19 cellular contexts compared by ENCODE assay signal in genomic region chr6:31639043-31639442, GRCh38. TPM values are rescaled to one million over a fixed set of nuclear protein-coding genes. Genes with fewer than 3 reads are reported as not detected.
DNase-seq lines count a peak whose midpoint lies in the region; ATAC-seq, FAIRE-seq and TF ChIP-seq lines count a peak whose summit lies in the region.
"Had no signal": no experiment of that assay in that cellular context is flagged by ENCODE, and none has a peak within 500 bp of the region (broad histone marks: within the 10 kb centered on the region; RNA-seq: fewer than 3 reads in every experiment).

No MANE protein-coding gene starts in this region.

- TF ChIP-seq POLR2A in GM12892 (IDR thresholded peaks at IDR 0.05; ENCODE audit: low read depth, low read length) (peak; percentile 49; the same call in 1 of the 2 replicates), IMR-90 (IDR thresholded peaks at IDR 0.05; ENCODE audit: low read depth, low read length) (peak; percentile 20; the same call in 1 of the 2 replicates)

- no peak overlapping the region for H3K4me3 ChIP-seq in IMR-90 (ENCODE audit: insufficient read depth, low read depth, low read length)
- H3K4me3 ChIP-seq: adrenal gland, transverse colon had no signal

- H3K4me2 ChIP-seq in IMR-90 (ENCODE audit: low read depth, low read length), result no peak overlapping the region

- H3K9me1 ChIP-seq in IMR-90 (ENCODE audit: insufficient read depth, low read length), result no peaks in the 10 kb centered on the region

- no peak overlapping the region for H3K9ac ChIP-seq in IMR-90 (ENCODE audit: low read depth, low read length)

- no peak overlapping the region for H4K91ac ChIP-seq in IMR-90 (ENCODE audit: insufficient read depth, low read depth, low read length)

- H3K4ac ChIP-seq in IMR-90 (ENCODE audit: low read depth, low read length), result no peak overlapping the region

- 80% methylated on average over 3 of the region's 9 CpGs; no CpG with 5 or more reads in 1 of the 2 experiments for WGBS in IMR-90 (ENCODE audit: extremely low coverage in 2 of 2, insufficient read length in 1 of 2), 2 experiments

- H3K23ac ChIP-seq in IMR-90 (ENCODE audit: low read depth, low read length), result no peak overlapping the region

- H2BK5ac ChIP-seq in IMR-90 (ENCODE audit: low read depth, low read length, poor library complexity, severe bottlenecking), result no peak overlapping the region

- H4K5ac ChIP-seq in IMR-90 (ENCODE audit: low read depth, low read length), result no peak overlapping the region

- ATAC-seq in IMR-90 (ENCODE audit: low read depth), result no peak
- no peak for ATAC-seq in activated naive CD8-positive, alpha-beta T cell treated with anti-CD3 and anti-CD28 coated beads, Interleukin-2, amount 50 U/mL, for 24 hours
- no peak for ATAC-seq in HG03432 (IDR thresholded peaks at IDR 0.05; ENCODE audit: unreplicated experiment)
- ATAC-seq in HG02938 (IDR thresholded peaks at IDR 0.05; ENCODE audit: unreplicated experiment), result no peak
- ATAC-seq: Right ventricle myocardium inferior had no signal

- in situ Hi-C loops in IMR-90 (cut with MboI; ENCODE audit: low sequenced_read_pairs), result no loop called here

- no peak for DNase-seq in GM12892 (ENCODE audit: insufficient read length)
- DNase-seq in IMR-90, result no peak
- DNase-seq in activated naive CD8-positive, alpha-beta T cell treated with anti-CD3 and anti-CD28 coated beads, Interleukin-2, amount 50 U/mL, for 24 hours, result no peak
- DNase-seq in neural crest cell (ENCODE audit: low read depth, low spot score), result no peak
- DNase-seq in NCI-H1048 (lab: John Stamatoyannopoulos, UW), result no peak
- no peak for DNase-seq in amygdala (lab: John Stamatoyannopoulos, UW)
- DNase-seq: activated CD4-positive, CD25-positive, alpha-beta regulatory T cell treated with anti-CD3 and anti-CD28 coated beads, Interleukin-2, amount 50 U/mL, for 72 hours; adrenal gland; GF-D8; kidney glomerular epithelial cell; occipital lobe; T-helper 2 cell; transverse colon had no signal

- no peak overlapping the region for H3K18ac ChIP-seq in IMR-90 (ENCODE audit: low read depth, low read length)

- dilution Hi-C loops in IMR-90 (cut with HindIII; ENCODE audit: low sequenced_read_pairs, unreplicated experiment), result no loop called here

- no peak overlapping the region for H3K27ac ChIP-seq in IMR-90 (ENCODE audit: insufficient read depth, low read length)
- H3K27ac ChIP-seq: adrenal gland, transverse colon had no signal

- no peak overlapping the region for H3K14ac ChIP-seq in IMR-90 (replicated peaks; ENCODE audit: low read depth, low read length)

- H3K36me3 ChIP-seq in IMR-90 (ENCODE audit: control insufficient read depth, insufficient read depth, low read length), result peaks cover 81% of the 10 kb centered on the region

- peaks cover 18% of the 10 kb centered on the region for H3K4me1 Mint-ChIP-seq in activated naive CD8-positive, alpha-beta T cell treated with anti-CD3 and anti-CD28 coated beads, Interleukin-2, amount 50 U/mL, for 24 hours
- peaks cover 1% of the 10 kb centered on the region for H3K4me1 Mint-ChIP-seq in neural crest cell
- H3K4me1 Mint-ChIP-seq: B cell had no signal

- no peak overlapping the region for H2AK5ac ChIP-seq in IMR-90 (ENCODE audit: low read depth, low read length)

- peaks cover 16% of the 10 kb centered on the region for H4K20me1 ChIP-seq in IMR-90 (ENCODE audit: insufficient read depth, low read length)

- H2AFZ ChIP-seq in IMR-90 (replicated peaks; ENCODE audit: low read length, poor library complexity), result no peak overlapping the region

- H3K9me3 Mint-ChIP-seq in activated naive CD8-positive, alpha-beta T cell treated with anti-CD3 and anti-CD28 coated beads, Interleukin-2, amount 50 U/mL, for 24 hours, result no peaks in the 10 kb centered on the region
- no peaks in the 10 kb centered on the region for H3K9me3 Mint-ChIP-seq in neural crest cell

- H3K27me3 ChIP-seq in IMR-90 (ENCODE audit: control insufficient read depth, insufficient read depth, low read length), result no peaks in the 10 kb centered on the region
- H3K27me3 ChIP-seq: adrenal gland, transverse colon had no signal

- H2BK120ac ChIP-seq in IMR-90 (ENCODE audit: low read depth, low read length), result no peak overlapping the region

- BruUV-seq in IMR-90 (replicated peaks; lab: Mats Ljungman, UMichigan), result no TSS peak

- no peaks in the 10 kb centered on the region for H3K27me3 Mint-ChIP-seq in activated naive CD8-positive, alpha-beta T cell treated with anti-CD3 and anti-CD28 coated beads, Interleukin-2, amount 50 U/mL, for 24 hours
- H3K27me3 Mint-ChIP-seq in neural crest cell (ENCODE audit: low read depth), result peaks cover 3% of the 10 kb centered on the region
- H3K27me3 Mint-ChIP-seq: B cell had no signal

- no peak overlapping the region for H2BK15ac ChIP-seq in IMR-90 (ENCODE audit: low read depth, low read length)

- H3K79me1 ChIP-seq in IMR-90 (ENCODE audit: low read depth in 1 of 2, low read length in 2 of 2), result peaks cover 18 to 21% of the 10 kb centered on the region in 2 experiments

- CTCF ChIA-PET in IMR-90 (lab: Yijun Ruan, JAX), result no interaction called here

- intact Hi-C loops in IMR-90 (cut with micrococcal nuclease), result no loop called here

- H2AK9ac ChIP-seq in IMR-90 (replicated peaks; ENCODE audit: low read depth, low read length, poor library complexity), result peak overlapping the region; percentile 71

- no peak for FAIRE-seq in GM12892 (lab: Jason Lieb, UNC)
- FAIRE-seq: endometrium had no signal

- no peak overlapping the region for H2BK20ac ChIP-seq in IMR-90 (ENCODE audit: low read depth, low read length)

- TF ChIP-seq CTCF in IMR-90 (conservative IDR thresholded peaks at IDR 0.05; ENCODE audit: low read depth, low read length) (no peak), neural crest cell (conservative IDR thresholded peaks at IDR 0.05) (no peak)

- H3K4me3 Mint-ChIP-seq in activated naive CD8-positive, alpha-beta T cell treated with anti-CD3 and anti-CD28 coated beads, Interleukin-2, amount 50 U/mL, for 24 hours, result no peak overlapping the region
- peak overlapping the region; percentile 1 for H3K4me3 Mint-ChIP-seq in neural crest cell
- H3K4me3 Mint-ChIP-seq: B cell had no signal

- no peak overlapping the region for H3K56ac ChIP-seq in IMR-90 (ENCODE audit: extremely low read depth, insufficient read depth, low read length)

- TF ChIP-seq RAD21 in IMR-90 (IDR thresholded peaks at IDR 0.05; ENCODE audit: low read length), result no peak

- H3K27ac Mint-ChIP-seq in activated naive CD8-positive, alpha-beta T cell treated with anti-CD3 and anti-CD28 coated beads, Interleukin-2, amount 50 U/mL, for 24 hours, result peak overlapping the region; percentile 86
- no peak overlapping the region for H3K27ac Mint-ChIP-seq in neural crest cell (ENCODE audit: unreplicated experiment)
- H3K27ac Mint-ChIP-seq: B cell had no signal

- POLR2A ChIA-PET in IMR-90 (lab: Charles Lee; ENCODE audit: unreplicated experiment), result interaction anchor here (0.7 to 1.3 kb wide), 2 partner anchors 22 to 68 kb away, joined by 3 to 5 read pairs; partner anchors contain the start of gene C6orf47

- H4K8ac ChIP-seq in IMR-90 (ENCODE audit: low read depth in 2 of 2, low read length in 2 of 2), result no peak overlapping the region

- H3K36me3 Mint-ChIP-seq in activated naive CD8-positive, alpha-beta T cell treated with anti-CD3 and anti-CD28 coated beads, Interleukin-2, amount 50 U/mL, for 24 hours (ENCODE audit: low read depth), result peaks cover 47% of the 10 kb centered on the region
- H3K36me3 Mint-ChIP-seq in neural crest cell (ENCODE audit: low read depth), result peaks cover 32% of the 10 kb centered on the region

- no peaks in the 10 kb centered on the region; the same call in 1 of the 2 replicates for H3K4me1 ChIP-seq in IMR-90 (ENCODE audit: control insufficient read depth, insufficient read depth, low read length)
- H3K4me1 ChIP-seq: transverse colon had no signal

- no peaks in the 10 kb centered on the region for H3K9me3 ChIP-seq in IMR-90 (ENCODE audit: control insufficient read depth, insufficient read depth, low read length)
- H3K9me3 ChIP-seq: adrenal gland, transverse colon had no signal

TF ChIP-seq in IMR-90, 13 proteins besides CTCF, POLR2A, EP300 and RAD21 (continues in another document):
- TF ChIP-seq CEBPB (IDR thresholded peaks at IDR 0.05; ENCODE audit: low read depth, low read length) (no peak), MAFK (IDR thresholded peaks at IDR 0.05; ENCODE audit: low read depth, low read length) (no peak), BHLHE40 (IDR thresholded peaks at IDR 0.05; ENCODE audit: low read depth, low read length) (no peak), SMC3 (IDR thresholded peaks at IDR 0.05; ENCODE audit: low read depth, low read length) (no peak), FOS (IDR thresholded peaks at IDR 0.05; ENCODE audit: low read depth, low read length) (no peak), RCOR1 (IDR thresholded peaks at IDR 0.05; ENCODE audit: insufficient replicate concordance, low read length) (no peak)

RNA-seq across cellular contexts. Expression of gene BAG6, which starts 13.4 kb away (rescaled TPM):
- 124 TPM for polyA plus RNA-seq in GM12892 (2012; ENCODE audit: missing spikeins)
- total RNA-seq in IMR-90 (2012; rRNA removed) (40.7 and 41.4 TPM in 2 replicates), neural crest cell (439 and 459 TPM in 2 replicates)
- 134 and 151 TPM in 2 replicates for polyA plus RNA-seq in IMR-90 (2012; rRNA removed)
- polyA plus RNA-seq in IMR-90 (2012; cell fraction: cytosol; rRNA removed), result 103 and 139 TPM in 2 replicates
- polyA plus RNA-seq in IMR-90 (2012; cell fraction: nucleus; rRNA removed; ENCODE audit: low replicate concordance), result 262 and 478 TPM in 2 replicates

RNA-seq across cellular contexts. Expression of gene APOM, which starts 16.7 kb away (rescaled TPM):
- polyA plus RNA-seq in GM12892 (2012; ENCODE audit: missing spikeins), result 5.6 TPM
- total RNA-seq in IMR-90 (2012; rRNA removed) (0.83 and 1.4 TPM in 2 replicates), neural crest cell (3.8 and 4.2 TPM in 2 replicates)
- polyA plus RNA-seq in IMR-90 (2012; rRNA removed), result 3.5 and 3.8 TPM in 2 replicates
- polyA plus RNA-seq in IMR-90 (2012; cell fraction: cytosol; rRNA removed), result 2.7 and 4.5 TPM in 2 replicates
- 1.7 and 3.3 TPM in 2 replicates for polyA plus RNA-seq in IMR-90 (2012; cell fraction: nucleus; rRNA removed; ENCODE audit: low replicate concordance)
- total RNA-seq: occipital lobe had no signal

RNA-seq across cellular contexts. Expression of gene PRRC2A, which starts 18.5 kb away (rescaled TPM):
- polyA plus RNA-seq in GM12892 (2012; ENCODE audit: missing spikeins), result 77.1 TPM
- 7.7 and 8.1 TPM in 2 replicates for total RNA-seq in IMR-90 (2012; rRNA removed)
- 88.6 and 101 TPM in 2 replicates for polyA plus RNA-seq in IMR-90 (2012; rRNA removed)
- 46.8 and 73.0 TPM in 2 replicates for polyA plus RNA-seq in IMR-90 (2012; cell fraction: cytosol; rRNA removed)
- 196 and 327 TPM in 2 replicates for polyA plus RNA-seq in IMR-90 (2012; cell fraction: nucleus; rRNA removed; ENCODE audit: low replicate concordance)
- 347 and 356 TPM in 2 replicates for total RNA-seq in neural crest cell

RNA-seq across cellular contexts. Expression of gene C6orf47, which starts 21.5 kb away (rescaled TPM):
- 10.5 TPM for polyA plus RNA-seq in GM12892 (2012; ENCODE audit: missing spikeins)
- 13.1 and 14.2 TPM in 2 replicates for total RNA-seq in IMR-90 (2012; rRNA removed)
- 8.9 and 9.0 TPM in 2 replicates for polyA plus RNA-seq in IMR-90 (2012; rRNA removed)
- 10.0 and 11.7 TPM in 2 replicates for polyA plus RNA-seq in IMR-90 (2012; cell fraction: cytosol; rRNA removed)
- polyA plus RNA-seq in IMR-90 (2012; cell fraction: nucleus; rRNA removed; ENCODE audit: low replicate concordance), result 4.0 and 4.1 TPM in 2 replicates
- 23.5 TPM in 2 replicates for total RNA-seq in neural crest cell

RNA-seq across cellular contexts. Expression of gene AIF1, which starts 24.0 kb away (rescaled TPM):
- 48.0 TPM for polyA plus RNA-seq in GM12892 (2012; ENCODE audit: missing spikeins)
- total RNA-seq in IMR-90 (2012; rRNA removed), result not detected in 2 replicates
- polyA plus RNA-seq in IMR-90 (2012; rRNA removed), result not detected in 2 replicates
- not detected in 2 replicates for polyA plus RNA-seq in IMR-90 (2012; cell fraction: cytosol; rRNA removed)
- polyA plus RNA-seq in IMR-90 (2012; cell fraction: nucleus; rRNA removed; ENCODE audit: low replicate concordance), result not detected in 2 replicates
- not detected in 2 replicates for total RNA-seq in neural crest cell
- total RNA-seq: fibroblast of villous mesenchyme had no signal

Comparison
In these comparisons a context has a peak if more than half of its experiments do, and no peak if none do; other contexts are left out.
1. RNA of gene BAG6, which starts 13.4 kb away (total RNA-seq): 439 to 459 TPM in neural crest cell; 40.7 to 41.4 TPM in IMR-90; every median in the first group is over 10 times any median in the second.
2. RNA of gene PRRC2A, which starts 18.5 kb away (total RNA-seq): 347 to 356 TPM in neural crest cell; 7.7 to 8.1 TPM in IMR-90; every median in the first group is over 10 times any median in the second.